In the genomic region with DNA sequence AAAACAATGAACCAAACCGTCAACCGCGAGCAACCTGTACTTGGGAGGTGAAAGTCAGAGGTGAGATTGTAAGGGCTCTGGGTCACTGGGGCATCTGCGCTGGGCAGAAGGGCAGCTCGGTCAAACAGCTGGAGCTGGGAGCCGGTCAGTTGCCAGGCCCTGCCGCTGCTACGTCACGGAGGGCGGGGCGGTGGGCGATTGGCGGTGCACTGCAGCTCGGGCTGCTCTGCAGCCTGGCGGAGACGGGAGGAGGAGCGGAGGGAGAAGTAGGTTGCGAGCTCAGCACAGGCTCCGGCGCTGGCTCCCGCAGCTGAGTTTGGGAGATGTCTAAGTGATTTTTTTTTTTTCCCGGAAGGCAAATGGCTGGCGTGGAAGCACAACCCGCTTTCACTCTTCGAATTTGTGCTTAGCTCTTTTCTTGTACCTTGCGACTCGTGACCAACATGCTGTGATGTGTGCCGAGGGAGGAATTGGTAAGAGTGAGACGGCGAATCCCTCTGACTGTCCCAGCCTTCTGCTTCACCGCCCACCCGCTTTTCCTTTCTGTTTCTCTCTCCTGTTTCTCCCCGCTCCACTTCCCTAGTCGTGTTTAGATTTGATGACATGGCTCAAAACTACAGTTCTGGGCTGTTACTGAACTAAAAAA, we compare ENCODE assay signal across 1 cellular context.
TF ChIP-seq lines count a peak whose summit lies in the region.

A gene (plus strand): TSS at position 229 of the 646 bp plus-strand sequence. CDS start 27,266 bp downstream, outside the sequence.

TF ChIP-seq in HepG2, 621 proteins besides CTCF, POLR2A, EP300 and RAD21 (continued from another document):
- TF ChIP-seq ZFP90 (CRISPR knock-in tag; IDR thresholded peaks at IDR 0.05; ENCODE audit: borderline replicate concordance): peak; percentile 59; the same call in 1 of the 2 replicates
- no peak for TF ChIP-seq HOXD1 (CRISPR knock-in tag; IDR thresholded peaks at IDR 0.05)
- no peak for TF ChIP-seq ZNF572 (CRISPR knock-in tag; IDR thresholded peaks at IDR 0.05)
- TF ChIP-seq RELA (CRISPR knock-in tag; IDR thresholded peaks at IDR 0.05): no peak
- TF ChIP-seq, protein P1, sequence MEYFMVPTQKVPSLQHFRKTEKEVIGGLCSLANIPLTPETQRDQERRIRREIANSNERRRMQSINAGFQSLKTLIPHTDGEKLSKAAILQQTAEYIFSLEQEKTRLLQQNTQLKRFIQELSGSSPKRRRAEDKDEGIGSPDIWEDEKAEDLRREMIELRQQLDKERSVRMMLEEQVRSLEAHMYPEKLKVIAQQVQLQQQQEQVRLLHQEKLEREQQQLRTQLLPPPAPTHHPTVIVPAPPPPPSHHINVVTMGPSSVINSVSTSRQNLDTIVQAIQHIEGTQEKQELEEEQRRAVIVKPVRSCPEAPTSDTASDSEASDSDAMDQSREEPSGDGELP (IDR thresholded peaks at IDR 0.05; ENCODE audit: borderline replicate concordance, low read depth): peak; percentile 96
- no peak for TF ChIP-seq ZNF296 (CRISPR knock-in tag; conservative IDR thresholded peaks at IDR 0.05)
- no peak for TF ChIP-seq ZNF839 (CRISPR knock-in tag; IDR thresholded peaks at IDR 0.05; ENCODE audit: borderline replicate concordance)
- TF ChIP-seq ZSCAN12 (CRISPR knock-in tag; IDR thresholded peaks at IDR 0.05): no peak
- TF ChIP-seq, protein P2, sequence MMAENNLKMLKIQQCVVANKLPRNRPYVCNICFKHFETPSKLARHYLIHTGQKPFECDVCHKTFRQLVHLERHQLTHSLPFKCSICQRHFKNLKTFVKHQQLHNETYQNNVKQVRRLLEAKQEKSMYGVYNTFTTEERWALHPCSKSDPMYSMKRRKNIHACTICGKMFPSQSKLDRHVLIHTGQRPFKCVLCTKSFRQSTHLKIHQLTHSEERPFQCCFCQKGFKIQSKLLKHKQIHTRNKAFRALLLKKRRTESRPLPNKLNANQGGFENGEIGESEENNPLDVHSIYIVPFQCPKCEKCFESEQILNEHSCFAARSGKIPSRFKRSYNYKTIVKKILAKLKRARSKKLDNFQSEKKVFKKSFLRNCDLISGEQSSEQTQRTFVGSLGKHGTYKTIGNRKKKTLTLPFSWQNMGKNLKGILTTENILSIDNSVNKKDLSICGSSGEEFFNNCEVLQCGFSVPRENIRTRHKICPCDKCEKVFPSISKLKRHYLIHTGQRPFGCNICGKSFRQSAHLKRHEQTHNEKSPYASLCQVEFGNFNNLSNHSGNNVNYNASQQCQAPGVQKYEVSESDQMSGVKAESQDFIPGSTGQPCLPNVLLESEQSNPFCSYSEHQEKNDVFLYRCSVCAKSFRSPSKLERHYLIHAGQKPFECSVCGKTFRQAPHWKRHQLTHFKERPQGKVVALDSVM (CRISPR knock-in tag; IDR thresholded peaks at IDR 0.05): no peak
- TF ChIP-seq ZFP82 (CRISPR knock-in tag; IDR thresholded peaks at IDR 0.05; ENCODE audit: borderline replicate concordance): no peak
- no peak for TF ChIP-seq SMARCC2 (IDR thresholded peaks at IDR 0.05)
- TF ChIP-seq, protein P3, sequence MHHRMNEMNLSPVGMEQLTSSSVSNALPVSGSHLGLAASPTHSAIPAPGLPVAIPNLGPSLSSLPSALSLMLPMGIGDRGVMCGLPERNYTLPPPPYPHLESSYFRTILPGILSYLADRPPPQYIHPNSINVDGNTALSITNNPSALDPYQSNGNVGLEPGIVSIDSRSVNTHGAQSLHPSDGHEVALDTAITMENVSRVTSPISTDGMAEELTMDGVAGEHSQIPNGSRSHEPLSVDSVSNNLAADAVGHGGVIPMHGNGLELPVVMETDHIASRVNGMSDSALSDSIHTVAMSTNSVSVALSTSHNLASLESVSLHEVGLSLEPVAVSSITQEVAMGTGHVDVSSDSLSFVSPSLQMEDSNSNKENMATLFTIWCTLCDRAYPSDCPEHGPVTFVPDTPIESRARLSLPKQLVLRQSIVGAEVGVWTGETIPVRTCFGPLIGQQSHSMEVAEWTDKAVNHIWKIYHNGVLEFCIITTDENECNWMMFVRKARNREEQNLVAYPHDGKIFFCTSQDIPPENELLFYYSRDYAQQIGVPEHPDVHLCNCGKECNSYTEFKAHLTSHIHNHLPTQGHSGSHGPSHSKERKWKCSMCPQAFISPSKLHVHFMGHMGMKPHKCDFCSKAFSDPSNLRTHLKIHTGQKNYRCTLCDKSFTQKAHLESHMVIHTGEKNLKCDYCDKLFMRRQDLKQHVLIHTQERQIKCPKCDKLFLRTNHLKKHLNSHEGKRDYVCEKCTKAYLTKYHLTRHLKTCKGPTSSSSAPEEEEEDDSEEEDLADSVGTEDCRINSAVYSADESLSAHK (CRISPR knock-in tag; IDR thresholded peaks at IDR 0.05; ENCODE audit: borderline replicate concordance): no peak
- TF ChIP-seq, protein P4, sequence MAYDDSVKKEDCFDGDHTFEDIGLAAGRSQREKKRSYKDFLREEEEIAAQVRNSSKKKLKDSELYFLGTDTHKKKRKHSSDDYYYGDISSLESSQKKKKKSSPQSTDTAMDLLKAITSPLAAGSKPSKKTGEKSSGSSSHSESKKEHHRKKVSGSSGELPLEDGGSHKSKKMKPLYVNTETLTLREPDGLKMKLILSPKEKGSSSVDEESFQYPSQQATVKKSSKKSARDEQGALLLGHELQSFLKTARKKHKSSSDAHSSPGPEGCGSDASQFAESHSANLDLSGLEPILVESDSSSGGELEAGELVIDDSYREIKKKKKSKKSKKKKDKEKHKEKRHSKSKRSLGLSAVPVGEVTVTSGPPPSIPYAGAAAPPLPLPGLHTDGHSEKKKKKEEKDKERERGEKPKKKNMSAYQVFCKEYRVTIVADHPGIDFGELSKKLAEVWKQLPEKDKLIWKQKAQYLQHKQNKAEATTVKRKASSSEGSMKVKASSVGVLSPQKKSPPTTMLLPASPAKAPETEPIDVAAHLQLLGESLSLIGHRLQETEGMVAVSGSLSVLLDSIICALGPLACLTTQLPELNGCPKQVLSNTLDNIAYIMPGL (CRISPR knock-in tag; IDR thresholded peaks at IDR 0.05; ENCODE audit: borderline replicate concordance in 1 of 2, low read depth in 1 of 2): peak in 1 of 2 experiments; percentile 19; a peak in 1 of 4 replicates
- TF ChIP-seq, protein P5, sequence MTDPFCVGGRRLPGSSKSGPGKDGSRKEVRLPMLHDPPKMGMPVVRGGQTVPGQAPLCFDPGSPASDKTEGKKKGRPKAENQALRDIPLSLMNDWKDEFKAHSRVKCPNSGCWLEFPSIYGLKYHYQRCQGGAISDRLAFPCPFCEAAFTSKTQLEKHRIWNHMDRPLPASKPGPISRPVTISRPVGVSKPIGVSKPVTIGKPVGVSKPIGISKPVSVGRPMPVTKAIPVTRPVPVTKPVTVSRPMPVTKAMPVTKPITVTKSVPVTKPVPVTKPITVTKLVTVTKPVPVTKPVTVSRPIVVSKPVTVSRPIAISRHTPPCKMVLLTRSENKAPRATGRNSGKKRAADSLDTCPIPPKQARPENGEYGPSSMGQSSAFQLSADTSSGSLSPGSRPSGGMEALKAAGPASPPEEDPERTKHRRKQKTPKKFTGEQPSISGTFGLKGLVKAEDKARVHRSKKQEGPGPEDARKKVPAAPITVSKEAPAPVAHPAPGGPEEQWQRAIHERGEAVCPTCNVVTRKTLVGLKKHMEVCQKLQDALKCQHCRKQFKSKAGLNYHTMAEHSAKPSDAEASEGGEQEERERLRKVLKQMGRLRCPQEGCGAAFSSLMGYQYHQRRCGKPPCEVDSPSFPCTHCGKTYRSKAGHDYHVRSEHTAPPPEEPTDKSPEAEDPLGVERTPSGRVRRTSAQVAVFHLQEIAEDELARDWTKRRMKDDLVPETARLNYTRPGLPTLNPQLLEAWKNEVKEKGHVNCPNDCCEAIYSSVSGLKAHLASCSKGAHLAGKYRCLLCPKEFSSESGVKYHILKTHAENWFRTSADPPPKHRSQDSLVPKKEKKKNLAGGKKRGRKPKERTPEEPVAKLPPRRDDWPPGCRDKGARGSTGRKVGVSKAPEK (CRISPR knock-in tag; IDR thresholded peaks at IDR 0.05; ENCODE audit: borderline replicate concordance): peak; percentile 88; the same call in 1 of the 2 replicates
- TF ChIP-seq ZNF547 (CRISPR knock-in tag; IDR thresholded peaks at IDR 0.05): no peak
- TF ChIP-seq FOXP1 (IDR thresholded peaks at IDR 0.05): no peak
- no peak for TF ChIP-seq FOXP1 (CRISPR knock-in tag; IDR thresholded peaks at IDR 0.05)
- 0 out of 2 replicates have a peak, but pooled peaks have one; percentile 36 for TF ChIP-seq ZNF678 (CRISPR knock-in tag; IDR thresholded peaks at IDR 0.05)
- TF ChIP-seq ZZZ3 (CRISPR knock-in tag; IDR thresholded peaks at IDR 0.05; ENCODE audit: borderline replicate concordance): no peak
- TF ChIP-seq CBX2 (IDR thresholded peaks at IDR 0.05; ENCODE audit: low read depth, low read length): no peak
- peak; percentile 83; the same call in 1 of the 2 replicates for TF ChIP-seq CBX2 (CRISPR knock-in tag; IDR thresholded peaks at IDR 0.05; ENCODE audit: low read depth)
- peak; percentile 76 for TF ChIP-seq KDM3A (CRISPR knock-in tag; IDR thresholded peaks at IDR 0.05; ENCODE audit: low read depth)
- no peak for TF ChIP-seq ZNF430 (CRISPR knock-in tag; IDR thresholded peaks at IDR 0.05)
- TF ChIP-seq PHF21A (CRISPR knock-in tag; IDR thresholded peaks at IDR 0.05): peak; percentile 62; the same call in 1 of the 2 replicates
- TF ChIP-seq KDM6A (CRISPR knock-in tag; IDR thresholded peaks at IDR 0.05; ENCODE audit: low read depth): no peak
